ENCODE assay signal across 2 cellular contexts in genomic region chr3:98482717-98483482, GRCh38.
TF ChIP-seq lines count a peak whose summit lies in the region.

No MANE protein-coding gene starts in this region.

TF ChIP-seq in HCT116, 20 proteins besides CTCF, POLR2A, EP300 and RAD21:
- peak; percentile 61; the same call in 1 of the 2 replicates for TF ChIP-seq CBX3 (IDR thresholded peaks at IDR 0.05; ENCODE audit: low read depth)
- peak; percentile 28; the same call in 1 of the 2 replicates for TF ChIP-seq JUND (IDR thresholded peaks at IDR 0.05)
- TF ChIP-seq YY1 (IDR thresholded peaks at IDR 0.05; ENCODE audit: extremely low read depth, insufficient replicate concordance, low read depth, low read length), result peak; percentile 4
- TF ChIP-seq, protein P1, sequence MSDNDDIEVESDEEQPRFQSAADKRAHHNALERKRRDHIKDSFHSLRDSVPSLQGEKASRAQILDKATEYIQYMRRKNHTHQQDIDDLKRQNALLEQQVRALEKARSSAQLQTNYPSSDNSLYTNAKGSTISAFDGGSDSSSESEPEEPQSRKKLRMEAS (IDR thresholded peaks at IDR 0.05), result peak; percentile 70
- peak; percentile 4; the same call in 1 of the 2 replicates for TF ChIP-seq FOSL1 (IDR thresholded peaks at IDR 0.05; ENCODE audit: low read depth)
- no peak for TF ChIP-seq ZNF274 (IDR thresholded peaks at IDR 0.05; ENCODE audit: low read depth, low read length)
- no peak for TF ChIP-seq EZH2phosphoT487 (IDR thresholded peaks at IDR 0.05; ENCODE audit: borderline replicate concordance)
- 0 out of 2 replicates have a peak, but pooled peaks have one; percentile 26 for TF ChIP-seq SIN3A (IDR thresholded peaks at IDR 0.05; ENCODE audit: low read depth)
- 0 out of 2 replicates have a peak, but pooled peaks have one; percentile 41 for TF ChIP-seq CEBPB (IDR thresholded peaks at IDR 0.05; ENCODE audit: low read depth)
- peak; percentile 52; the same call in 1 of the 2 replicates for TF ChIP-seq POLR2AphosphoS5 (IDR thresholded peaks at IDR 0.05; ENCODE audit: low read depth, low read length)

TF ChIP-seq in K562, 482 proteins besides CTCF, POLR2A, EP300 and RAD21:
- no peak for TF ChIP-seq CREM (IDR thresholded peaks at IDR 0.05; ENCODE audit: low read depth)
- TF ChIP-seq, protein P2, sequence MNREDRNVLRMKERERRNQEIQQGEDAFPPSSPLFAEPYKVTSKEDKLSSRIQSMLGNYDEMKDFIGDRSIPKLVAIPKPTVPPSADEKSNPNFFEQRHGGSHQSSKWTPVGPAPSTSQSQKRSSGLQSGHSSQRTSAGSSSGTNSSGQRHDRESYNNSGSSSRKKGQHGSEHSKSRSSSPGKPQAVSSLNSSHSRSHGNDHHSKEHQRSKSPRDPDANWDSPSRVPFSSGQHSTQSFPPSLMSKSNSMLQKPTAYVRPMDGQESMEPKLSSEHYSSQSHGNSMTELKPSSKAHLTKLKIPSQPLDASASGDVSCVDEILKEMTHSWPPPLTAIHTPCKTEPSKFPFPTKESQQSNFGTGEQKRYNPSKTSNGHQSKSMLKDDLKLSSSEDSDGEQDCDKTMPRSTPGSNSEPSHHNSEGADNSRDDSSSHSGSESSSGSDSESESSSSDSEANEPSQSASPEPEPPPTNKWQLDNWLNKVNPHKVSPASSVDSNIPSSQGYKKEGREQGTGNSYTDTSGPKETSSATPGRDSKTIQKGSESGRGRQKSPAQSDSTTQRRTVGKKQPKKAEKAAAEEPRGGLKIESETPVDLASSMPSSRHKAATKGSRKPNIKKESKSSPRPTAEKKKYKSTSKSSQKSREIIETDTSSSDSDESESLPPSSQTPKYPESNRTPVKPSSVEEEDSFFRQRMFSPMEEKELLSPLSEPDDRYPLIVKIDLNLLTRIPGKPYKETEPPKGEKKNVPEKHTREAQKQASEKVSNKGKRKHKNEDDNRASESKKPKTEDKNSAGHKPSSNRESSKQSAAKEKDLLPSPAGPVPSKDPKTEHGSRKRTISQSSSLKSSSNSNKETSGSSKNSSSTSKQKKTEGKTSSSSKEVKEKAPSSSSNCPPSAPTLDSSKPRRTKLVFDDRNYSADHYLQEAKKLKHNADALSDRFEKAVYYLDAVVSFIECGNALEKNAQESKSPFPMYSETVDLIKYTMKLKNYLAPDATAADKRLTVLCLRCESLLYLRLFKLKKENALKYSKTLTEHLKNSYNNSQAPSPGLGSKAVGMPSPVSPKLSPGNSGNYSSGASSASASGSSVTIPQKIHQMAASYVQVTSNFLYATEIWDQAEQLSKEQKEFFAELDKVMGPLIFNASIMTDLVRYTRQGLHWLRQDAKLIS (CRISPR knock-in tag; IDR thresholded peaks at IDR 0.05), result no peak
- no peak for TF ChIP-seq MCM7 (IDR thresholded peaks at IDR 0.05)
- TF ChIP-seq, protein P3, sequence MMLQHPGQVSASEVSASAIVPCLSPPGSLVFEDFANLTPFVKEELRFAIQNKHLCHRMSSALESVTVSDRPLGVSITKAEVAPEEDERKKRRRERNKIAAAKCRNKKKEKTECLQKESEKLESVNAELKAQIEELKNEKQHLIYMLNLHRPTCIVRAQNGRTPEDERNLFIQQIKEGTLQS (IDR thresholded peaks at IDR 0.05), result peak; percentile 50
- TF ChIP-seq, protein P3 (CRISPR knock-in tag; conservative IDR thresholded peaks at IDR 0.05), result no peak
- TF ChIP-seq NFIC (IDR thresholded peaks at IDR 0.05), result peak; percentile 72
- TF ChIP-seq, protein P4, sequence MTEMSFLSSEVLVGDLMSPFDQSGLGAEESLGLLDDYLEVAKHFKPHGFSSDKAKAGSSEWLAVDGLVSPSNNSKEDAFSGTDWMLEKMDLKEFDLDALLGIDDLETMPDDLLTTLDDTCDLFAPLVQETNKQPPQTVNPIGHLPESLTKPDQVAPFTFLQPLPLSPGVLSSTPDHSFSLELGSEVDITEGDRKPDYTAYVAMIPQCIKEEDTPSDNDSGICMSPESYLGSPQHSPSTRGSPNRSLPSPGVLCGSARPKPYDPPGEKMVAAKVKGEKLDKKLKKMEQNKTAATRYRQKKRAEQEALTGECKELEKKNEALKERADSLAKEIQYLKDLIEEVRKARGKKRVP (CRISPR knock-in tag; IDR thresholded peaks at IDR 0.05), result 0 out of 2 replicates have a peak, but pooled peaks have one; percentile 48
- no peak for TF ChIP-seq CBX5 (IDR thresholded peaks at IDR 0.05; ENCODE audit: borderline replicate concordance, low read depth)
- no peak for TF ChIP-seq BDP1 (IDR thresholded peaks at IDR 0.05; ENCODE audit: insufficient read depth, insufficient read length)
